Comparison of ENCODE assay signal across 28 cellular contexts in the genomic region with DNA sequence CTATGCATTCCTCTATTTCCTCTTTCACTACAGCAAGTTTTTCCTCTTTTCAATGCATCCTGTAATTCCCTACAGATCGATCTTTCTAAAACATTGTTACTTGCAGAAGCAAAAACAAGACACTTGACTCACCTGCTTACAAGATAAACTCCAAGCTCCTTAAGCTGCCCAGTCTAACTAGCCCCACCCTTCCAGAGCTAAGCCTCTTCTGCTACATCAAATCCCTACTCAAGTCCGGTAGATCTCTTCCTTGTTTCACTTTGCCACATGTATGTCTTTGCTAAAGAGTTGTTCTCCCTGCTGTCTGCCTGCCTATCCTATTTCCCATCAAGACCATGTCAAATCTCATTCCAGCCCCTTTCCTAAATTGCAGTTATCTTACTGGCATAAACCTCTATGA.
DNase-seq lines count a peak whose midpoint lies in the region; ATAC-seq, FAIRE-seq and TF ChIP-seq lines count a peak whose summit lies in the region.
"Had no signal": no experiment of that assay in that cellular context is flagged by ENCODE, and none has a peak within 500 bp of the region (broad histone marks: within the 10 kb centered on the region; RNA-seq: fewer than 3 reads in every experiment).

No MANE protein-coding gene starts in this region.

- FAIRE-seq in D721Med (lab: Jason Lieb, UNC) (peak; percentile 21), endothelial cell of umbilical vein (lab: Jason Lieb, UNC) (peak; percentile 52)
- FAIRE-seq: GM12892 had no signal

- H3K9me3 ChIP-seq in endothelial cell of umbilical vein (replicated peaks; ENCODE audit: control insufficient read depth, insufficient read depth, low read length): no peaks in the 10 kb centered on the region
- H3K9me3 ChIP-seq: lower lobe of right lung had no signal

- H3K4me2 ChIP-seq in endothelial cell of umbilical vein (ENCODE audit: insufficient read depth, low read length): no peak overlapping the region

- DNase-seq in D721Med (ENCODE audit: insufficient read length, low spot score) (no peak), LoVo (ENCODE audit: low spot score) (peak; percentile 19), endothelial cell of umbilical vein (ENCODE audit: low read depth, low spot score) (no peak), nephron progenitor cell (no peak), T-helper 9 cell (no peak)
- DNase-seq in activated T-cell treated with anti-CD3 and anti-CD28 coated beads, Interleukin-2, amount 50 U/mL, for 72 hours: no peak
- no peak for DNase-seq in stimulated activated CD4-positive, alpha-beta T cell treated with anti-CD3 and anti-CD28 coated beads, Interleukin-2, amount 100 ng/mL, for 24 hours
- DNase-seq: activated CD4-positive, alpha-beta T cell treated with anti-CD3 and anti-CD28 coated beads for 4 hours; activated gamma-delta T cell treated with Interleukin-2 at 50 U/mL for 16 hours; activated T-cell treated with anti-CD3 and anti-CD28 coated beads, Interleukin-2, amount 50 U/mL, for 1 hour; C1 segment of cervical spinal cord; EL; glutamatergic neuron; HFFc6; islet precursor cell; lower lobe of right lung; NCI-H1092; NCI-H1930; NCI-H2227 treated with DMSO at 0.1 percent for 48 hours; NCI-H69; stimulated activated CD4-positive, alpha-beta T cell treated with anti-CD3 and anti-CD28 coated beads, Interleukin-4, amount 100 ng/mL, for 1 hour had no signal

- no peak overlapping the region for H3K4me3 Mint-ChIP-seq in nephron progenitor cell
- no peak overlapping the region for H3K4me3 Mint-ChIP-seq in activated T-cell treated with anti-CD3 and anti-CD28 coated beads, Interleukin-2, amount 50 U/mL, for 72 hours
- H3K4me3 Mint-ChIP-seq: HFFc6; neural crest cell; T-helper 1 cell treated with Interleukin-12 subunit alpha and Interleukin-12 subunit beta and Interleukin-4 antibody, amounts not matched to agents 30 μg/mL and 1 μg/mL, for 36 hours; type B pancreatic cell had no signal

- CTCF ChIA-PET in endothelial cell of umbilical vein (lab: Charles Lee): interaction anchor here (1.4 kb wide), 1 partner anchor 14 kb away, joined by 4 read pairs; no protein-coding TSS in a partner anchor

- H3K36me3 ChIP-seq in endothelial cell of umbilical vein (ENCODE audit: control insufficient read depth in 2 of 2, extremely low read depth in 1 of 2, insufficient read depth in 2 of 2, low read length in 2 of 2): no peaks in the 10 kb centered on the region
- H3K36me3 ChIP-seq: lower lobe of right lung had no signal

- no peaks in the 10 kb centered on the region for H4K20me1 ChIP-seq in endothelial cell of umbilical vein (replicated peaks; ENCODE audit: control insufficient read depth, extremely low read depth, insufficient read depth, low read length)

- no peaks in the 10 kb centered on the region for H3K79me2 ChIP-seq in endothelial cell of umbilical vein (ENCODE audit: control insufficient read depth, insufficient read depth, low read length)
- H3K79me2 ChIP-seq: parathyroid adenoma had no signal

- no TSS peak for BruUV-seq in endothelial cell of umbilical vein (replicated peaks; lab: Mats Ljungman, UMichigan)

- H3K27ac Mint-ChIP-seq in nephron progenitor cell: peak overlapping the region; percentile 2
- H3K27ac Mint-ChIP-seq in activated T-cell treated with anti-CD3 and anti-CD28 coated beads, Interleukin-2, amount 50 U/mL, for 72 hours: no peak overlapping the region
- H3K27ac Mint-ChIP-seq: HFFc6; T-helper 1 cell treated with Interleukin-12 subunit alpha and Interleukin-12 subunit beta and Interleukin-4 antibody, amounts not matched to agents 30 μg/mL and 1 μg/mL, for 36 hours; type B pancreatic cell had no signal

- no peak for ATAC-seq in activated T-cell treated with anti-CD3 and anti-CD28 coated beads, Interleukin-2, amount 50 U/mL, for 72 hours (replicated peaks in 1 of 2)
- ATAC-seq: lower lobe of right lung, right cardiac atrium had no signal

- H2AFZ ChIP-seq in endothelial cell of umbilical vein (ENCODE audit: low read depth, low read length): no peak overlapping the region
- H2AFZ ChIP-seq: parathyroid adenoma had no signal

- dilution Hi-C loops in endothelial cell of umbilical vein (cut with MboI; ENCODE audit: extremely low pct_ligation_motif_present, low sequenced_read_pairs): no loop called here

- no peak overlapping the region for H3K27ac ChIP-seq in endothelial cell of umbilical vein (ENCODE audit: insufficient read depth, low read depth, low read length)
- H3K27ac ChIP-seq: lower lobe of right lung, parathyroid adenoma, SK-N-MC had no signal

- intact Hi-C loops in endothelial cell of umbilical vein (cut with micrococcal nuclease): no loop called here

- no peak overlapping the region for H3K4me3 ChIP-seq in endothelial cell of umbilical vein (replicated peaks in 1 of 3; ENCODE audit: insufficient read depth in 1 of 3, low read depth in 1 of 3, low read length in 3 of 3)
- H3K4me3 ChIP-seq: lower lobe of right lung, SK-N-MC had no signal

- no peaks in the 10 kb centered on the region for H3K4me1 Mint-ChIP-seq in nephron progenitor cell
- H3K4me1 Mint-ChIP-seq in activated T-cell treated with anti-CD3 and anti-CD28 coated beads, Interleukin-2, amount 50 U/mL, for 72 hours (ENCODE audit: low read depth): no peaks in the 10 kb centered on the region
- H3K4me1 Mint-ChIP-seq: neural crest cell had no signal

- no peak overlapping the region for H3K9ac ChIP-seq in endothelial cell of umbilical vein (replicated peaks; ENCODE audit: extremely low read depth, insufficient read depth, low read length)
- H3K9ac ChIP-seq: parathyroid adenoma had no signal

- H3K9me1 ChIP-seq in endothelial cell of umbilical vein (replicated peaks; ENCODE audit: control insufficient read depth, extremely low read depth, insufficient read depth, low read length): no peaks in the 10 kb centered on the region

- TF ChIP-seq CTCF in D721Med (IDR thresholded peaks at IDR 0.05; ENCODE audit: insufficient read depth, missing control alignments) (no peak), endothelial cell of umbilical vein (IDR thresholded peaks at IDR 0.05; ENCODE audit: extremely low read depth in 1 of 2, insufficient read depth in 1 of 2, low read depth in 1 of 2, low read length in 2 of 2) (no peak), nephron progenitor cell (IDR thresholded peaks at IDR 0.05) (no peak)

- no peaks in the 10 kb centered on the region for H3K27me3 ChIP-seq in endothelial cell of umbilical vein (ENCODE audit: control insufficient read depth in 2 of 2, insufficient read depth in 2 of 2, low read length in 2 of 2)

- POLR2A ChIA-PET in endothelial cell of umbilical vein (lab: Charles Lee): no interaction called here

- TF ChIP-seq POLR2A in endothelial cell of umbilical vein (IDR thresholded peaks at IDR 0.05; ENCODE audit: low read depth, low read length): no peak

- H3K4me1 ChIP-seq in endothelial cell of umbilical vein (ENCODE audit: control insufficient read depth, extremely low read depth, insufficient read depth, low read length): no peaks in the 10 kb centered on the region
- H3K4me1 ChIP-seq: lower lobe of right lung, parathyroid adenoma had no signal

- H3K9me3 Mint-ChIP-seq in nephron progenitor cell: no peaks in the 10 kb centered on the region
- H3K9me3 Mint-ChIP-seq in activated T-cell treated with anti-CD3 and anti-CD28 coated beads, Interleukin-2, amount 50 U/mL, for 72 hours: peaks cover 0 to 4% of the 10 kb centered on the region in 2 donors
- H3K9me3 Mint-ChIP-seq: neural crest cell; T-helper 1 cell treated with Interleukin-12 subunit alpha and Interleukin-12 subunit beta and Interleukin-4 antibody, amounts not matched to agents 30 μg/mL and 1 μg/mL, for 36 hours; type B pancreatic cell had no signal

- no peaks in the 10 kb centered on the region for H3K27me3 Mint-ChIP-seq in nephron progenitor cell (ENCODE audit: low read depth, poor library complexity)
- no peaks in the 10 kb centered on the region for H3K27me3 Mint-ChIP-seq in activated T-cell treated with anti-CD3 and anti-CD28 coated beads, Interleukin-2, amount 50 U/mL, for 72 hours (ENCODE audit: low read depth)
- H3K27me3 Mint-ChIP-seq: type B pancreatic cell had no signal

- no peaks in the 10 kb centered on the region for H3K36me3 Mint-ChIP-seq in nephron progenitor cell (ENCODE audit: low read depth)
- peaks cover 0 to 1% of the 10 kb centered on the region in 2 donors for H3K36me3 Mint-ChIP-seq in activated T-cell treated with anti-CD3 and anti-CD28 coated beads, Interleukin-2, amount 50 U/mL, for 72 hours (ENCODE audit: insufficient read depth in 2 of 2)
- H3K36me3 Mint-ChIP-seq: type B pancreatic cell had no signal

TF ChIP-seq in endothelial cell of umbilical vein, 7 proteins besides CTCF, POLR2A, EP300 and RAD21:
- TF ChIP-seq EZH2 (IDR thresholded peaks at IDR 0.05; ENCODE audit: borderline replicate concordance, low read depth, low read length, severe bottlenecking): no peak
- TF ChIP-seq JUN (IDR thresholded peaks at IDR 0.05; ENCODE audit: borderline replicate concordance, insufficient read depth, insufficient read length, low read depth): no peak
